In the genomic region with DNA sequence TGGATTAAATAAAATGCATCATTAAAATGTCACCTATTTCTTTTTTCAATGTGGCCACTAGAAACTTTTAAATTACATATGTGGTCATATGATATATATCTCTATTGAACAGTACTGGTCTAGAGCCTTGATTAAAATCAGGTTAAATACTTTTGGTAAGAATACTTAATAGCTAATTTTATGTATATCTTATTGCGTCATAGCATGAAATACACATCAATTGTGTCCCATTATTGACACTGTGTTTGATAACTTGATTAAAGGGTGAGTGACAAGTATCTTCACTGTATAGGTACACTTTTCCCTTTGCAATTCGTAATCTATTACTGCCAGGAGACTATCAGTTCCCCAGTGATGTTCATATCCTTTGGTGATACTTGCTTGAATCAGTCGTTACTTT, we compare ENCODE assay signal across 8 cellular contexts.
"Had no signal": no experiment of that assay in that cellular context is flagged by ENCODE, and none has a peak within 500 bp of the region (broad histone marks: within the 10 kb centered on the region; RNA-seq: fewer than 3 reads in every experiment).

No MANE protein-coding gene starts in this region.

- H3K4me2 ChIP-seq: KMS-11 had no signal

- H3K9ac ChIP-seq: GM23248, KMS-11 had no signal

- FAIRE-seq: H54, HTR-8/SVneo had no signal

- H3K27ac ChIP-seq: GM23248, KMS-11 had no signal

- H3K4me3 ChIP-seq: GM23248 had no signal

- H2AFZ ChIP-seq: GM23248 had no signal

- DNase-seq: GM23248, GOT3, H9, HCEC 1CT, KBM-7 had no signal
